In the genomic region with DNA sequence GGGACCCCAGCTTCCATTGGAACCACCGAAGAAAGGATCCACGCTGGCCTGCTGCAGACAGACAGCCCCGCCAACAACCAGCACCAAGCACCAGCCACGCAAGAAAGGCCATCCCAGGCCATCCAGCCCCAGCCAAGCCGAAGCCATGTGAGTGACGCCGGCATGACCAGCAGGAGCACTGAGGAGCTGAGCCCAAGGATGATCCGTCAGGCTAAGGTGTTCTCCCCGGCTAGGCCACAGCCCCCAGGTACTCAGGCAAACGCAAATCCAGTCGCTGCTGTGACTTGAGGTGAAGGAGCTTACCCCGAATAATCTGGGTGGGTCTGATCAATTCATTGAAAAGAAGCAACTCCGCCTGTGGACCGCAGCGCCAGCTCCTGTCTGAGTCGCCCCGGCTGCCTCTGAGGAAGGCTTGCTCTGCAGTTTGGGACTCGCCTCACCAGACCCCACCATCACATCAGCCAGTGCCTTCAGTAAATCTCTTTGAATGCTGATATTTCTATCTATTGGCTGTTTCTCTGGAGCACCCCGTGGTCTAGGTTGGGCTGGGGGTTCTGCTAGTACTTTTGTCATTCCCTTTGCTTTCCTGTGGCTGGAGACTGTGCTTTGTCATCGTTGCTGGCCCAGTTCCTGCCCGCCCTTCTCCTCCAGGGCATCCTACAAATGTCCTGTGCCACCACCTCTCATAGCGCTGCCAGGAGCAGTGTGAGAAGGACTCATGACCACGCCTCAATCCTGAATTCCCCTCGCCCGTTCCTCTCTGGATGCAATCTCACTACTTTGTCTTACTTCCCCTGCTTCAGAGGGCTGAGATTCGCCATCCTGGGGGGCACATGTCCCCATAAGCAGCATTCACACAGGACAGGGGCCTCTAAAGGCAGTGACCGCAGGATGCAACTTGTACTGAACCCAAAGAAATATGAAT, we compare ENCODE assay signal across 22 cellular contexts. TPM values are rescaled to one million over a fixed set of nuclear protein-coding genes. Genes with fewer than 3 reads are reported as not detected.
"Had no signal": no experiment of that assay in that cellular context is flagged by ENCODE, and none has a peak within 500 bp of the region (broad histone marks: within the 10 kb centered on the region; RNA-seq: fewer than 3 reads in every experiment).

No MANE protein-coding gene starts in this region.

- FAIRE-seq: TTC549 had no signal

- ATAC-seq: activated T-helper 17 cell treated with anti-CD3 and anti-CD28 coated beads, Interleukin-2, amount 50 U/mL, for 72 hours; naive thymus-derived CD4-positive, alpha-beta T cell; psoas muscle; right lobe of liver; stimulated activated naive CD8-positive, alpha-beta T cell treated with anti-CD3 and anti-CD28 coated beads, Interleukin-15, Interleukin-2, amounts not matched to agents 100 U/mL and 50 U/mL, for 24 hours had no signal

- H3K4me1 Mint-ChIP-seq: activated naive CD4-positive, alpha-beta T cell treated with anti-CD3 and anti-CD28 coated beads, Interleukin-2, amount 10 ng/mL, durations not matched to agents 7 days and 5 days; activated T-helper 17 cell treated with anti-CD3 and anti-CD28 coated beads, Interleukin-2, amount 50 U/mL, for 72 hours; naive thymus-derived CD4-positive, alpha-beta T cell had no signal

- H3K4me1 ChIP-seq: psoas muscle had no signal

- H3K36me3 ChIP-seq: right lobe of liver, suprapubic skin had no signal

- H3K9me3 ChIP-seq: psoas muscle, right lobe of liver, suprapubic skin had no signal

- H3K4me3 ChIP-seq: dorsolateral prefrontal cortex, psoas muscle, right lobe of liver, suprapubic skin had no signal

- H3K27ac ChIP-seq: dorsolateral prefrontal cortex, psoas muscle, right lobe of liver, suprapubic skin had no signal

- DNase-seq: activated CD4-positive, alpha-beta T cell treated with anti-CD3 and anti-CD28 coated beads, Interleukin-2, amount 50 U/mL, for 1 hour; activated naive CD4-positive, alpha-beta T cell treated with anti-CD3 and anti-CD28 coated beads, Interleukin-2, amount 10 ng/mL, durations not matched to agents 7 days and 5 days; activated T-cell treated with anti-CD3 and anti-CD28 coated beads for 4 hours; amygdala; dorsolateral prefrontal cortex; hypothalamus; midbrain; naive thymus-derived CD4-positive, alpha-beta T cell; nucleus accumbens; psoas muscle; stimulated activated CD4-positive, alpha-beta T cell treated with anti-CD3 and anti-CD28 coated beads, Interleukin-1b, Interleukin-23, amount 100 ng/mL, for 48 hours; stimulated activated naive CD8-positive, alpha-beta T cell treated with anti-CD3 and anti-CD28 coated beads, Interleukin-15, Interleukin-2, amounts not matched to agents 100 U/mL and 50 U/mL, for 24 hours had no signal

- H3K9me3 Mint-ChIP-seq: activated naive CD4-positive, alpha-beta T cell treated with anti-CD3 and anti-CD28 coated beads, Interleukin-2, amount 10 ng/mL, durations not matched to agents 7 days and 5 days; activated T-helper 17 cell treated with anti-CD3 and anti-CD28 coated beads, Interleukin-2, amount 50 U/mL, for 72 hours; naive thymus-derived CD4-positive, alpha-beta T cell; type B pancreatic cell had no signal

- H3K27ac Mint-ChIP-seq: activated naive CD4-positive, alpha-beta T cell treated with anti-CD3 and anti-CD28 coated beads, Interleukin-2, amount 10 ng/mL, durations not matched to agents 7 days and 5 days; activated T-helper 17 cell treated with anti-CD3 and anti-CD28 coated beads, Interleukin-2, amount 50 U/mL, for 72 hours; brain; naive thymus-derived CD4-positive, alpha-beta T cell; type B pancreatic cell had no signal

- H3K36me3 Mint-ChIP-seq: activated naive CD4-positive, alpha-beta T cell treated with anti-CD3 and anti-CD28 coated beads, Interleukin-2, amount 10 ng/mL, durations not matched to agents 7 days and 5 days; brain; type B pancreatic cell had no signal

- H3K4me3 Mint-ChIP-seq: activated naive CD4-positive, alpha-beta T cell treated with anti-CD3 and anti-CD28 coated beads, Interleukin-2, amount 10 ng/mL, durations not matched to agents 7 days and 5 days; activated T-helper 17 cell treated with anti-CD3 and anti-CD28 coated beads, Interleukin-2, amount 50 U/mL, for 72 hours; brain; type B pancreatic cell had no signal

RNA-seq across cellular contexts. Expression of a gene that starts 39.1 kb away (rescaled TPM):
- total RNA-seq: cerebellum; lower leg skin; naive thymus-derived CD4-positive, alpha-beta T cell; psoas muscle; suprapubic skin; T-helper 1 cell treated with Interleukin-12 subunit alpha and Interleukin-12 subunit beta and Interleukin-4 antibody, amounts not matched to agents 30 ng/mL and 1 ng/mL, for 36 hours had no signal
- polyA plus RNA-seq: esophagus had no signal
